20 cellular contexts compared by ENCODE assay signal in genomic region chr12:120141336-120141735, GRCh38.
"Had no signal": no experiment of that assay in that cellular context is flagged by ENCODE, and none has a peak within 500 bp of the region (broad histone marks: within the 10 kb centered on the region; RNA-seq: fewer than 3 reads in every experiment).

No MANE protein-coding gene starts in this region.

- H2AFZ ChIP-seq: neural progenitor cell had no signal

- H3K27me3 Mint-ChIP-seq: activated naive CD8-positive, alpha-beta T cell treated with anti-CD3 and anti-CD28 coated beads, Interleukin-2, amount 10 ng/mL, durations not matched to agents 7 days and 5 days; dendritic cell treated with granulocyte-macrophage colony-stimulating factor and Interleukin-4, amounts not matched to agents 40 ng/mL and 50 ng/mL, for 4 days; naive thymus-derived CD8-positive, alpha-beta T cell; progenitor cell of endocrine pancreas had no signal

- H3K27ac Mint-ChIP-seq: activated naive CD8-positive, alpha-beta T cell treated with anti-CD3 and anti-CD28 coated beads, Interleukin-2, amount 10 ng/mL, durations not matched to agents 7 days and 5 days; activated T-helper 2 cell treated with anti-CD3 and anti-CD28 coated beads, Interferon-gamma antibody, Interleukin-2, Interleukin-4, amounts not matched to agents 10 μg/mL and 5 μg/mL and 100 μg/mL, durations not matched to agents 14 hours and 24 hours and 36 hours; dendritic cell treated with granulocyte-macrophage colony-stimulating factor and Interleukin-4, amounts not matched to agents 40 ng/mL and 50 ng/mL, for 4 days; mesothelial cell of epicardium; neural progenitor cell; progenitor cell of endocrine pancreas; WTC11 had no signal

- H3K9me3 ChIP-seq: left lung, tibial artery had no signal

- H3K4me3 ChIP-seq: left lung, lung, neural progenitor cell, tibial artery had no signal

- H3K9me3 Mint-ChIP-seq: activated naive CD8-positive, alpha-beta T cell treated with anti-CD3 and anti-CD28 coated beads, Interleukin-2, amount 10 ng/mL, durations not matched to agents 7 days and 5 days; activated T-helper 2 cell treated with anti-CD3 and anti-CD28 coated beads, Interferon-gamma antibody, Interleukin-2, Interleukin-4, amounts not matched to agents 10 μg/mL and 5 μg/mL and 100 μg/mL, durations not matched to agents 14 hours and 24 hours and 36 hours; dendritic cell treated with granulocyte-macrophage colony-stimulating factor and Interleukin-4, amounts not matched to agents 40 ng/mL and 50 ng/mL, for 4 days; mesothelial cell of epicardium; naive thymus-derived CD8-positive, alpha-beta T cell; neural progenitor cell; WTC11 had no signal

- H3K4me1 Mint-ChIP-seq: activated naive CD8-positive, alpha-beta T cell treated with anti-CD3 and anti-CD28 coated beads, Interleukin-2, amount 10 ng/mL, durations not matched to agents 7 days and 5 days; mesothelial cell of epicardium; neural progenitor cell; WTC11 had no signal

- H3K4me2 ChIP-seq: neural progenitor cell had no signal

- H3K27ac ChIP-seq: foreskin keratinocyte, left lung, neural progenitor cell, tibial artery had no signal

- DNase-seq: activated naive CD4-positive, alpha-beta T cell treated with Interleukin-2 at 50 U/mL for 16 hours; activated naive CD8-positive, alpha-beta T cell treated with anti-CD3 and anti-CD28 coated beads, Interleukin-2, amount 10 ng/mL, durations not matched to agents 7 days and 5 days; activated T-cell treated with anti-CD3 and anti-CD28 coated beads, Interleukin-2, amount 50 U/mL, for 1 hour; amniotic stem cell; effector CD4-positive, alpha-beta T cell; foreskin keratinocyte; left lung; naive thymus-derived CD8-positive, alpha-beta T cell; retina; stimulated activated CD4-positive, alpha-beta T cell treated with anti-CD3 and anti-CD28 coated beads, Interleukin-4, amount 100 ng/mL, for 1 hour; stimulated activated naive CD8-positive, alpha-beta T cell treated with anti-CD3 and anti-CD28 coated beads, Interleukin-15, Interleukin-2, amounts not matched to agents 100 U/mL and 50 U/mL, for 24 hours; T-helper 9 cell; tibial artery had no signal

- H3K27me3 ChIP-seq: foreskin keratinocyte, left lung, neural progenitor cell, tibial artery had no signal

- ATAC-seq: left lung; naive thymus-derived CD8-positive, alpha-beta T cell; stimulated activated naive CD8-positive, alpha-beta T cell treated with anti-CD3 and anti-CD28 coated beads, Interleukin-15, Interleukin-2, amounts not matched to agents 100 U/mL and 50 U/mL, for 24 hours had no signal

- H3K4me3 Mint-ChIP-seq: activated naive CD8-positive, alpha-beta T cell treated with anti-CD3 and anti-CD28 coated beads, Interleukin-2, amount 10 ng/mL, durations not matched to agents 7 days and 5 days; dendritic cell treated with granulocyte-macrophage colony-stimulating factor and Interleukin-4, amounts not matched to agents 40 ng/mL and 50 ng/mL, for 4 days; mesothelial cell of epicardium; naive thymus-derived CD8-positive, alpha-beta T cell; neural progenitor cell; WTC11 had no signal

- H3K4me1 ChIP-seq: foreskin keratinocyte, left lung, neural progenitor cell, tibial artery had no signal
